Comparison of ENCODE assay signal across 9 cellular contexts in genomic region chr1:150573648-150574071, GRCh38. TPM values are rescaled to one million over a fixed set of nuclear protein-coding genes. Genes with fewer than 3 reads are reported as not detected.
DNase-seq lines count a peak whose midpoint lies in the region; ATAC-seq, FAIRE-seq and TF ChIP-seq lines count a peak whose summit lies in the region.
"Not testable (repeated sequence)": the region's sequence is repeated elsewhere in the genome, so short reads cannot be mapped to it uniquely, and the experiment has no call there.
"Had no signal": no experiment of that assay in that cellular context is flagged by ENCODE, and none has a peak within 500 bp of the region (broad histone marks: within the 10 kb centered on the region; RNA-seq: fewer than 3 reads in every experiment).

No MANE protein-coding gene starts in this region.

- peak overlapping the region; percentile 50 to 80 (median 78) for H3K27ac Mint-ChIP-seq in CD14-positive monocyte
- H3K27ac Mint-ChIP-seq in activated CD4-positive, alpha-beta T cell treated with anti-CD3 and anti-CD28 coated beads for 36 hours, result peak overlapping the region; percentile 98
- peak overlapping the region; percentile 92 for H3K27ac Mint-ChIP-seq in activated naive CD8-positive, alpha-beta T cell treated with anti-CD3 and anti-CD28 coated beads for 36 hours
- peak overlapping the region; percentile 98 to 99 for H3K27ac Mint-ChIP-seq in effector memory CD8-positive, alpha-beta T cell
- peak overlapping the region; percentile 91 to 95 for H3K27ac Mint-ChIP-seq in stimulated activated naive CD8-positive, alpha-beta T cell treated with anti-CD3 and anti-CD28 coated beads, Interleukin-15, amount 100 ng/mL, for 72 hours

- peaks cover 5 to 16% (median 11%) of the 10 kb centered on the region in 7 donors for H3K9me3 Mint-ChIP-seq in CD14-positive monocyte
- not testable (repeated sequence) for H3K9me3 Mint-ChIP-seq in activated CD4-positive, alpha-beta T cell treated with anti-CD3 and anti-CD28 coated beads for 36 hours (ENCODE audit: low read depth); activated naive CD8-positive, alpha-beta T cell treated with anti-CD3 and anti-CD28 coated beads for 36 hours; effector memory CD8-positive, alpha-beta T cell; stimulated activated naive CD8-positive, alpha-beta T cell treated with anti-CD3 and anti-CD28 coated beads, Interleukin-15, amount 100 ng/mL, for 72 hours

- H3K36me3 Mint-ChIP-seq in CD14-positive monocyte, result peaks cover 77 to 95% of the 10 kb centered on the region in 2 donors
- peaks cover 92% of the 10 kb centered on the region for H3K36me3 Mint-ChIP-seq in activated CD4-positive, alpha-beta T cell treated with anti-CD3 and anti-CD28 coated beads for 36 hours (ENCODE audit: low read depth)
- peaks cover 88% of the 10 kb centered on the region for H3K36me3 Mint-ChIP-seq in activated naive CD8-positive, alpha-beta T cell treated with anti-CD3 and anti-CD28 coated beads for 36 hours
- peaks cover 100% of the 10 kb centered on the region for H3K36me3 Mint-ChIP-seq in effector memory CD8-positive, alpha-beta T cell (ENCODE audit: insufficient read depth)

- peak overlapping the region; percentile 15 for H3K27ac ChIP-seq in keratinocyte (ENCODE audit: control insufficient read depth, insufficient read depth, low read length)
- H3K27ac ChIP-seq in osteoblast (ENCODE audit: low read depth, low read length), result peak overlapping the region; percentile 6

- CTCF ChIA-PET in activated CD4-positive, alpha-beta T cell treated with anti-CD3 and anti-CD28 coated beads for 36 hours (lab: Charles Lee), result interaction anchor here (13.5 to 26.4 kb wide), 2 partner anchors 10 to 47 kb away, joined by 239 to 461 read pairs; partner anchors contain the start of gene ENSA

- FAIRE-seq in keratinocyte (lab: Jason Lieb, UNC), result not testable (repeated sequence)

- peaks cover 0 to 16% (median 2%) of the 10 kb centered on the region in 3 donors for H3K27me3 Mint-ChIP-seq in CD14-positive monocyte (ENCODE audit: low read depth in 3 of 3)
- not testable (repeated sequence) for H3K27me3 Mint-ChIP-seq in activated CD4-positive, alpha-beta T cell treated with anti-CD3 and anti-CD28 coated beads for 36 hours; activated naive CD8-positive, alpha-beta T cell treated with anti-CD3 and anti-CD28 coated beads for 36 hours; effector memory CD8-positive, alpha-beta T cell; stimulated activated naive CD8-positive, alpha-beta T cell treated with anti-CD3 and anti-CD28 coated beads, Interleukin-15, amount 100 ng/mL, for 72 hours

- not testable (repeated sequence) for H3K27me3 ChIP-seq in Loucy (ENCODE audit: insufficient read depth, low read length, poor library complexity, severe bottlenecking); keratinocyte (ENCODE audit: control insufficient read depth, extremely low read depth, insufficient read depth, low read length); osteoblast (ENCODE audit: insufficient read depth, low read length)

- H3K79me2 ChIP-seq in Loucy (ENCODE audit: insufficient read depth, low read length) (peaks cover 97% of the 10 kb centered on the region), keratinocyte (ENCODE audit: control insufficient read depth, insufficient read depth, low read length) (peaks cover 53% of the 10 kb centered on the region), osteoblast (ENCODE audit: insufficient read depth, low read length) (peaks cover 70% of the 10 kb centered on the region)

- dilution Hi-C loops in keratinocyte (cut with MboI; ENCODE audit: extremely low pct_ligation_motif_present, low sequenced_read_pairs), result not testable (repeated sequence)

- ATAC-seq in activated CD4-positive, alpha-beta T cell treated with anti-CD3 and anti-CD28 coated beads for 36 hours; stimulated activated naive CD8-positive, alpha-beta T cell treated with anti-CD3 and anti-CD28 coated beads, Interleukin-15, amount 100 ng/mL, for 72 hours: not testable (repeated sequence)
- ATAC-seq in effector memory CD8-positive, alpha-beta T cell (replicated peaks), result peak; percentile 9

- H3K4me3 Mint-ChIP-seq in CD14-positive monocyte, result peak overlapping the region; percentile 39 to 69
- H3K4me3 Mint-ChIP-seq in activated CD4-positive, alpha-beta T cell treated with anti-CD3 and anti-CD28 coated beads for 36 hours, result peak overlapping the region; percentile 95
- H3K4me3 Mint-ChIP-seq in activated naive CD8-positive, alpha-beta T cell treated with anti-CD3 and anti-CD28 coated beads for 36 hours, result peak overlapping the region; percentile 85
- peak overlapping the region; percentile 88 to 99 for H3K4me3 Mint-ChIP-seq in effector memory CD8-positive, alpha-beta T cell
- peak overlapping the region; percentile 77 to 93 for H3K4me3 Mint-ChIP-seq in stimulated activated naive CD8-positive, alpha-beta T cell treated with anti-CD3 and anti-CD28 coated beads, Interleukin-15, amount 100 ng/mL, for 72 hours

- peaks cover 52% of the 10 kb centered on the region for H3K36me3 ChIP-seq in Loucy (ENCODE audit: insufficient read depth, low read length)
- peaks cover 24 to 56% of the 10 kb centered on the region in 2 experiments for H3K36me3 ChIP-seq in keratinocyte (ENCODE audit: control insufficient read depth in 2 of 2, extremely low read depth in 1 of 2, insufficient read depth in 2 of 2, low read length in 2 of 2)
- peaks cover 70% of the 10 kb centered on the region for H3K36me3 ChIP-seq in osteoblast (ENCODE audit: insufficient read depth, low read length)

- not testable (repeated sequence) for H3K9ac ChIP-seq in Loucy (ENCODE audit: low read depth, low read length, poor library complexity, severe bottlenecking); keratinocyte (ENCODE audit: control insufficient read depth, extremely low read depth, insufficient read depth, low read length)

- H3F3A ChIP-seq in Loucy (ENCODE audit: low read depth), result not testable (repeated sequence)

- DNase-seq in CD14-positive monocyte (ENCODE audit: low spot score); activated naive CD8-positive, alpha-beta T cell treated with anti-CD3 and anti-CD28 coated beads for 36 hours; effector memory CD8-positive, alpha-beta T cell; keratinocyte (ENCODE audit: low read depth, low spot score); osteoblast (ENCODE audit: insufficient read length, low spot score, missing footprints): not testable (repeated sequence)
- DNase-seq in activated CD4-positive, alpha-beta T cell treated with anti-CD3 and anti-CD28 coated beads for 36 hours, result peak; percentile 60
- DNase-seq in stimulated activated naive CD8-positive, alpha-beta T cell treated with anti-CD3 and anti-CD28 coated beads, Interleukin-15, amount 100 ng/mL, for 72 hours, result peak in 1 of 2 donors; percentile 14

- intact Hi-C loops in CD14-positive monocyte (cut with micrococcal nuclease); activated CD4-positive, alpha-beta T cell treated with anti-CD3 and anti-CD28 coated beads for 36 hours (cut with DNase I, micrococcal nuclease): not testable (repeated sequence)

- POLR2A ChIA-PET in activated CD4-positive, alpha-beta T cell treated with anti-CD3 and anti-CD28 coated beads for 36 hours (lab: Charles Lee), result interaction anchor here (0.7 to 11.8 kb wide), 5 partner anchors 11 to 56 kb away, joined by 3 to 333 read pairs (median 4); partner anchors contain the start of gene ENSA

- not testable (repeated sequence) for H3K9me1 ChIP-seq in keratinocyte (ENCODE audit: control insufficient read depth, extremely low read depth, insufficient read depth, low read length)

- H3K4me2 ChIP-seq in Loucy (ENCODE audit: low read depth, low read length, poor library complexity, severe bottlenecking) (peak overlapping the region; percentile 61), keratinocyte (ENCODE audit: control insufficient read depth, extremely low read depth, insufficient read depth, low read depth, low read length) (peak overlapping the region; percentile 11), osteoblast (ENCODE audit: insufficient read depth, low read length) (peak overlapping the region; percentile 10)

- H2AFZ ChIP-seq in Loucy (ENCODE audit: low read length); keratinocyte (ENCODE audit: control insufficient read depth, low read length); osteoblast (ENCODE audit: low read length): not testable (repeated sequence)

- not testable (repeated sequence) for H3K9me3 ChIP-seq in Loucy (ENCODE audit: insufficient read depth, low read depth, low read length); keratinocyte (ENCODE audit: control insufficient read depth, low read depth, low read length); osteoblast (ENCODE audit: low read depth, low read length)

- H3K9me2 ChIP-seq in Loucy (replicated peaks; ENCODE audit: low read depth, low read length), result not testable (repeated sequence)

- TF ChIP-seq CTCF in CD14-positive monocyte (IDR thresholded peaks at IDR 0.05); Loucy (conservative IDR thresholded peaks at IDR 0.05; ENCODE audit: low read length); keratinocyte (optimal IDR thresholded peaks at IDR 0.05 in 1 of 3, IDR thresholded peaks at IDR 0.05 in 1 of 3, conservative IDR thresholded peaks at IDR 0.05 in 1 of 3; ENCODE audit: extremely low read depth in 1 of 3, insufficient read depth in 2 of 3, low read length in 3 of 3); osteoblast (IDR thresholded peaks at IDR 0.05; ENCODE audit: extremely low read depth, low read depth, low read length): not testable (repeated sequence)

- H4K20me1 ChIP-seq in Loucy (ENCODE audit: insufficient read depth, low read length, poor library complexity, severe bottlenecking) (peaks cover 79% of the 10 kb centered on the region), keratinocyte (ENCODE audit: control insufficient read depth, extremely low read depth, insufficient read depth, low read length) (peaks cover 52% of the 10 kb centered on the region), osteoblast (ENCODE audit: insufficient read depth, low read length) (peaks cover 59% of the 10 kb centered on the region)

- H3K4me1 Mint-ChIP-seq in CD14-positive monocyte, result peaks cover 69% of the 10 kb centered on the region
- peaks cover 61% of the 10 kb centered on the region for H3K4me1 Mint-ChIP-seq in activated CD4-positive, alpha-beta T cell treated with anti-CD3 and anti-CD28 coated beads for 36 hours
- H3K4me1 Mint-ChIP-seq in activated naive CD8-positive, alpha-beta T cell treated with anti-CD3 and anti-CD28 coated beads for 36 hours, result peaks cover 66% of the 10 kb centered on the region
- H3K4me1 Mint-ChIP-seq in effector memory CD8-positive, alpha-beta T cell (ENCODE audit: low read depth in 2 of 2), result peaks cover 51 to 76% of the 10 kb centered on the region in 2 donors
- H3K4me1 Mint-ChIP-seq in stimulated activated naive CD8-positive, alpha-beta T cell treated with anti-CD3 and anti-CD28 coated beads, Interleukin-15, amount 100 ng/mL, for 72 hours, result peaks cover 69% of the 10 kb centered on the region

- H3K4me1 ChIP-seq in Loucy (ENCODE audit: insufficient read depth, low read length, poor library complexity, severe bottlenecking) (peaks cover 46% of the 10 kb centered on the region), keratinocyte (ENCODE audit: control insufficient read depth, extremely low read depth, insufficient read depth, low read length) (peaks cover 51% of the 10 kb centered on the region), osteoblast (ENCODE audit: insufficient read depth, low read length) (peaks cover 57% of the 10 kb centered on the region)

- peak overlapping the region; percentile 43 for H3K4me3 ChIP-seq in Loucy (ENCODE audit: low read length, poor library complexity, severe bottlenecking)
- H3K4me3 ChIP-seq in keratinocyte (ENCODE audit: control insufficient read depth in 2 of 3, extremely low read depth in 1 of 3, insufficient read depth in 2 of 3, low read depth in 1 of 3, low read length in 3 of 3); osteoblast (ENCODE audit: insufficient read depth, low read length): not testable (repeated sequence)

RNA-seq across cellular contexts. Expression of gene MCL1, which starts 5.8 kb away (rescaled TPM):
- polyA plus RNA-seq in CD14-positive monocyte (100 to 1,000 TPM; 287 to 301 TPM), keratinocyte (105 to 237 TPM (median 156 TPM) in 3 replicates)
- 100 to 1,000 TPM; 185 to 265 TPM for total RNA-seq in activated CD4-positive, alpha-beta T cell treated with anti-CD3 and anti-CD28 coated beads for 36 hours
- total RNA-seq in activated naive CD8-positive, alpha-beta T cell treated with anti-CD3 and anti-CD28 coated beads for 36 hours, result 100 to 1,000 TPM; 209 to 217 TPM
- polyA plus RNA-seq in keratinocyte (2011; ENCODE audit: low read depth), result 301 TPM
- 85.0 and 142 TPM in 2 replicates for polyA plus RNA-seq in keratinocyte (2011; cell fraction: cytosol; rRNA removed)
- 241 and 336 TPM in 2 replicates for polyA plus RNA-seq in keratinocyte (2011; cell fraction: nucleus; rRNA removed)
- 139 and 235 TPM in 2 replicates for polyA plus RNA-seq in keratinocyte (2012; ENCODE audit: low replicate concordance)
- polyA minus RNA-seq in keratinocyte, result 75.7 to 233 TPM (median 111 TPM) in 3 replicates
- polyA minus RNA-seq in keratinocyte (2011; cell fraction: cytosol; rRNA and poly(A)+ RNA removed), result 164 TPM
- 148 and 203 TPM in 2 replicates for polyA minus RNA-seq in keratinocyte (2011; cell fraction: nucleus; rRNA and poly(A)+ RNA removed)
- 168 and 176 TPM in 2 replicates for total RNA-seq in osteoblast

RNA-seq across cellular contexts. Expression of gene ADAMTSL4, which starts 24.5 kb away (rescaled TPM):
- polyA plus RNA-seq in CD14-positive monocyte (1 to 10 TPM; 2.5 to 2.8 TPM), keratinocyte (7.0 to 22.8 TPM (median 7.0 TPM) in 3 replicates)
- total RNA-seq in activated CD4-positive, alpha-beta T cell treated with anti-CD3 and anti-CD28 coated beads for 36 hours, result under 1 TPM; 0.28 to 0.59 TPM
- under 1 TPM; 0.06 to 0.10 TPM for total RNA-seq in activated naive CD8-positive, alpha-beta T cell treated with anti-CD3 and anti-CD28 coated beads for 36 hours
- polyA plus RNA-seq in keratinocyte (2011; ENCODE audit: low read depth), result 29.1 TPM
- 13.1 and 16.6 TPM in 2 replicates for polyA plus RNA-seq in keratinocyte (2011; cell fraction: cytosol; rRNA removed)
- polyA plus RNA-seq in keratinocyte (2011; cell fraction: nucleus; rRNA removed), result 105 and 147 TPM in 2 replicates
- 8.6 and 128 TPM in 2 replicates for polyA plus RNA-seq in keratinocyte (2012; ENCODE audit: low replicate concordance)
- 7.5 to 15.6 TPM (median 14.2 TPM) in 3 replicates for polyA minus RNA-seq in keratinocyte
- polyA minus RNA-seq in keratinocyte (2011; cell fraction: cytosol; rRNA and poly(A)+ RNA removed), result 13.2 TPM
- 33.8 and 40.9 TPM in 2 replicates for polyA minus RNA-seq in keratinocyte (2011; cell fraction: nucleus; rRNA and poly(A)+ RNA removed)
- total RNA-seq in osteoblast, result 3.2 and 5.4 TPM in 2 replicates

RNA-seq across cellular contexts. Expression of gene ENSA, which starts 55.8 kb away (rescaled TPM):
- polyA plus RNA-seq in CD14-positive monocyte (10 to 100 TPM; 38.5 to 40.3 TPM), keratinocyte (76.8 to 157 TPM (median 102 TPM) in 3 replicates)
- total RNA-seq in activated CD4-positive, alpha-beta T cell treated with anti-CD3 and anti-CD28 coated beads for 36 hours, result 100 to 1,000 TPM; 197 to 240 TPM
- total RNA-seq in activated naive CD8-positive, alpha-beta T cell treated with anti-CD3 and anti-CD28 coated beads for 36 hours, result 100 to 1,000 TPM; 195 to 214 TPM
- 59.7 TPM for polyA plus RNA-seq in keratinocyte (2011; ENCODE audit: low read depth)
- polyA plus RNA-seq in keratinocyte (2011; cell fraction: cytosol; rRNA removed), result 99.0 and 125 TPM in 2 replicates
- 56.9 and 69.4 TPM in 2 replicates for polyA plus RNA-seq in keratinocyte (2011; cell fraction: nucleus; rRNA removed)
- polyA plus RNA-seq in keratinocyte (2012; ENCODE audit: low replicate concordance), result 87.5 and 131 TPM in 2 replicates
- polyA minus RNA-seq in keratinocyte, result 13.2 to 36.5 TPM (median 22.0 TPM) in 3 replicates
- 27.0 TPM for polyA minus RNA-seq in keratinocyte (2011; cell fraction: cytosol; rRNA and poly(A)+ RNA removed)
- 7.9 and 12.7 TPM in 2 replicates for polyA minus RNA-seq in keratinocyte (2011; cell fraction: nucleus; rRNA and poly(A)+ RNA removed)
- 63.1 and 66.6 TPM in 2 replicates for total RNA-seq in osteoblast

RNA-seq across cellular contexts. Expression of gene FALEC, which starts 58.1 kb away (rescaled TPM):
- not detected for polyA plus RNA-seq in CD14-positive monocyte
- total RNA-seq in activated CD4-positive, alpha-beta T cell treated with anti-CD3 and anti-CD28 coated beads for 36 hours, result under 1 TPM in 1 of 2 experiments, not detected in 1; 0.34 TPM
- not detected for total RNA-seq in activated naive CD8-positive, alpha-beta T cell treated with anti-CD3 and anti-CD28 coated beads for 36 hours
- polyA plus RNA-seq in keratinocyte, result 0.12 to 0.13 TPM in 2 of 3 replicates, not detected in the other
- 1.0 TPM for polyA plus RNA-seq in keratinocyte (2011; ENCODE audit: low read depth)
- polyA plus RNA-seq in keratinocyte (2011; cell fraction: cytosol; rRNA removed), result not detected in 2 replicates
- 0.29 TPM in 1 of 2 replicates, not detected in the other for polyA plus RNA-seq in keratinocyte (2011; cell fraction: nucleus; rRNA removed)
- not detected in 2 replicates for polyA plus RNA-seq in keratinocyte (2012; ENCODE audit: low replicate concordance)
- polyA minus RNA-seq in keratinocyte, result not detected in 3 replicates
- not detected for polyA minus RNA-seq in keratinocyte (2011; cell fraction: cytosol; rRNA and poly(A)+ RNA removed)
- not detected in 2 replicates for polyA minus RNA-seq in keratinocyte (2011; cell fraction: nucleus; rRNA and poly(A)+ RNA removed)
- total RNA-seq in osteoblast, result 0.36 TPM in 1 of 2 replicates, not detected in the other
- total RNA-seq: urinary bladder had no signal

Comparison
In these comparisons a context has a peak if more than half of its experiments do, and no peak if none do; other contexts are left out.
1. H3K4me2 ChIP-seq: peak in every context shown above with its lines; median percentile 61 in Loucy; 11 in keratinocyte; 10 in osteoblast.